ENCODE assay signal across 24 cellular contexts in the genomic region with DNA sequence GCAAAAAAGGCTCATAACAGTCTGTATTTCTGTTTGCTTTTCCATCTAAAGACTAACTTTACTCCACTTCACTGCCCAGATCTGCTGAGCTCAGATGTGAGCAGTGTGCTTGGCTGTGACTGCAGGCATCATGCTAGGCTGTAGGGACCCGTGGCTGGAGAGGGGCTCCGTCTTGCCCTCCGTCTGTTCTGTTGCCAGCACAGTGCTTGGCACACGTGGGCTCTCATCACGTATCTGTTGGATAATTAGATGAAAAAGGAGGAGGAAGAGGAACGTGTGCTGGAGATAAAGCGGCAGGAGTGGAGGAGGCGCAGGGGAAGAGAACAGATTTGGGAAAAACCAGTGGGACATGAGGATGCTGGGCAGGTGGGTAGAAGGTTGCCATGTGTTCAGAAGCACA.
"Had no signal": no experiment of that assay in that cellular context is flagged by ENCODE, and none has a peak within 500 bp of the region (broad histone marks: within the 10 kb centered on the region; RNA-seq: fewer than 3 reads in every experiment).

No MANE protein-coding gene starts in this region.

- H3K27me3 ChIP-seq: body of pancreas, cardiac muscle cell, hepatocyte, tibial nerve had no signal

- H3K27me3 Mint-ChIP-seq: activated CD4-positive, alpha-beta T cell treated with anti-CD3 and anti-CD28 coated beads for 36 hours; naive thymus-derived CD4-positive, alpha-beta T cell; stimulated activated naive CD8-positive, alpha-beta T cell treated with anti-CD3 and anti-CD28 coated beads, Interleukin-15, amount 100 ng/mL, for 72 hours had no signal

- H3K4me3 Mint-ChIP-seq: activated B cell treated with CpG ODN at 0.5 μM for 24 hours; activated CD4-positive, alpha-beta T cell treated with anti-CD3 and anti-CD28 coated beads for 36 hours; immature natural killer cell; naive thymus-derived CD4-positive, alpha-beta T cell; stimulated activated effector memory CD8-positive, alpha-beta T cell treated with anti-CD3 and anti-CD28 coated beads, Interleukin-12 subunit alpha, Interleukin-12 subunit beta, amount 100 ng/mL, for 72 hours; stimulated activated naive CD8-positive, alpha-beta T cell treated with anti-CD3 and anti-CD28 coated beads, Interleukin-15, amount 100 ng/mL, for 72 hours had no signal

- DNase-seq: activated B cell treated with CpG ODN at 0.5 μM for 24 hours; activated CD4-positive, alpha-beta T cell treated with anti-CD3 and anti-CD28 coated beads for 36 hours; activated CD4-positive, alpha-beta T cell treated with anti-CD3 and anti-CD28 coated beads, Interleukin-2, amount 50 U/mL, for 4 hours; activated naive CD4-positive, alpha-beta T cell; activated T-cell treated with anti-CD3 and anti-CD28 coated beads for 4 hours; body of pancreas; cortex of kidney; effector CD4-positive, alpha-beta T cell; glutamatergic neuron; lower lobe of right lung; naive thymus-derived CD4-positive, alpha-beta T cell; small intestine; stimulated activated CD4-positive, alpha-beta T cell treated with anti-CD3 and anti-CD28 coated beads, Interleukin-2, amount 100 ng/mL, for 24 hours; stimulated activated naive CD8-positive, alpha-beta T cell treated with anti-CD3 and anti-CD28 coated beads, Interleukin-15, amount 100 ng/mL, for 72 hours had no signal

- H3K36me3 ChIP-seq: cardiac muscle cell, lower lobe of right lung, tibial nerve had no signal

- H3K4me1 ChIP-seq: body of pancreas had no signal

- H3K4me2 ChIP-seq: hepatocyte had no signal

- H3K9ac ChIP-seq: parathyroid adenoma had no signal

- H3K36me3 Mint-ChIP-seq: stimulated activated effector memory CD8-positive, alpha-beta T cell treated with anti-CD3 and anti-CD28 coated beads, Interleukin-12 subunit alpha, Interleukin-12 subunit beta, amount 100 ng/mL, for 72 hours had no signal

- ATAC-seq: body of pancreas; esophagus mucosa; left lobe of liver; lower lobe of right lung; naive thymus-derived CD4-positive, alpha-beta T cell; stimulated activated effector memory CD8-positive, alpha-beta T cell treated with anti-CD3 and anti-CD28 coated beads, Interleukin-12 subunit alpha, Interleukin-12 subunit beta, amount 100 ng/mL, for 72 hours; stimulated activated naive CD8-positive, alpha-beta T cell treated with anti-CD3 and anti-CD28 coated beads, Interleukin-15, amount 100 ng/mL, for 72 hours had no signal

- H2AFZ ChIP-seq: hepatocyte, parathyroid adenoma had no signal

- FAIRE-seq: frontal cortex, small intestine, urothelium cell line had no signal

- H3K4me3 ChIP-seq: body of pancreas, cardiac muscle cell, hepatocyte, lower lobe of right lung, tibial nerve had no signal

- H3K27ac Mint-ChIP-seq: activated B cell treated with CpG ODN at 0.5 μM for 24 hours; stimulated activated effector memory CD8-positive, alpha-beta T cell treated with anti-CD3 and anti-CD28 coated beads, Interleukin-12 subunit alpha, Interleukin-12 subunit beta, amount 100 ng/mL, for 72 hours had no signal

- H3K79me2 ChIP-seq: hepatocyte, parathyroid adenoma had no signal

- H3K27ac ChIP-seq: body of pancreas, cardiac muscle cell, hepatocyte, lower lobe of right lung, parathyroid adenoma had no signal

- H3K9me3 Mint-ChIP-seq: activated B cell treated with CpG ODN at 0.5 μM for 24 hours; immature natural killer cell; stimulated activated effector memory CD8-positive, alpha-beta T cell treated with anti-CD3 and anti-CD28 coated beads, Interleukin-12 subunit alpha, Interleukin-12 subunit beta, amount 100 ng/mL, for 72 hours had no signal

- H3K4me1 Mint-ChIP-seq: activated B cell treated with CpG ODN at 0.5 μM for 24 hours had no signal

- H3K9me3 ChIP-seq: body of pancreas, lower lobe of right lung, tibial nerve had no signal
